In the genomic region with DNA sequence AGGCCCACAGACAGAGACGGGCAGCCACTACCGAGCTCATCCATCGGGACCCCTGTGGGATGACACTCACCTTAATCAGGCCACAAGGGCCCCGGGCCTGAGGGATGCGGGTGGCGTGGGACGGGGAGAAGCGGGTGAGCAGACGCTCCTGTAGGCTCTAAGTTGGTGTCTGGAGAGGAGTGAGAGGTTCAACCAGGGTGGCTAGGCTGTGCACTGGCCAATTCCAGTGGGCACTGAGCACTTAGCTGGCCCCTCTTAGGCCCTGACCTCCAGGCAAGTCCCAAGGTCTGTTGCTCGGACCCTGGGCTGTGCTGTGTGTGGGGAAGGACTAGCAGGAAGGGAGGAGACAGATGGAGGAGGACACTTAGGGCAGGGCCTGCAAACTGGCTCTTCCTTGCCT, we compare ENCODE assay signal across 1 cellular context.
TF ChIP-seq lines count a peak whose summit lies in the region.

No MANE protein-coding gene starts in this region.

TF ChIP-seq in H1, 55 proteins besides CTCF, POLR2A, EP300 and RAD21:
- TF ChIP-seq ZNF274 (IDR thresholded peaks at IDR 0.05; ENCODE audit: borderline replicate concordance, extremely low read depth, low read length): no peak
- TF ChIP-seq KDM4A (IDR thresholded peaks at IDR 0.05; ENCODE audit: low read depth, low read length, severe bottlenecking): no peak
- no peak for TF ChIP-seq BCL11A (IDR thresholded peaks at IDR 0.05; ENCODE audit: low read depth in 2 of 2, low read length in 2 of 2)
- TF ChIP-seq, protein P1, sequence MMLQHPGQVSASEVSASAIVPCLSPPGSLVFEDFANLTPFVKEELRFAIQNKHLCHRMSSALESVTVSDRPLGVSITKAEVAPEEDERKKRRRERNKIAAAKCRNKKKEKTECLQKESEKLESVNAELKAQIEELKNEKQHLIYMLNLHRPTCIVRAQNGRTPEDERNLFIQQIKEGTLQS (IDR thresholded peaks at IDR 0.05; ENCODE audit: insufficient read depth, low read depth, low read length): no peak
- no peak for TF ChIP-seq PHF8 (conservative IDR thresholded peaks at IDR 0.05; ENCODE audit: low read depth, low read length)
